8 cellular contexts compared by ENCODE assay signal in the genomic region with DNA sequence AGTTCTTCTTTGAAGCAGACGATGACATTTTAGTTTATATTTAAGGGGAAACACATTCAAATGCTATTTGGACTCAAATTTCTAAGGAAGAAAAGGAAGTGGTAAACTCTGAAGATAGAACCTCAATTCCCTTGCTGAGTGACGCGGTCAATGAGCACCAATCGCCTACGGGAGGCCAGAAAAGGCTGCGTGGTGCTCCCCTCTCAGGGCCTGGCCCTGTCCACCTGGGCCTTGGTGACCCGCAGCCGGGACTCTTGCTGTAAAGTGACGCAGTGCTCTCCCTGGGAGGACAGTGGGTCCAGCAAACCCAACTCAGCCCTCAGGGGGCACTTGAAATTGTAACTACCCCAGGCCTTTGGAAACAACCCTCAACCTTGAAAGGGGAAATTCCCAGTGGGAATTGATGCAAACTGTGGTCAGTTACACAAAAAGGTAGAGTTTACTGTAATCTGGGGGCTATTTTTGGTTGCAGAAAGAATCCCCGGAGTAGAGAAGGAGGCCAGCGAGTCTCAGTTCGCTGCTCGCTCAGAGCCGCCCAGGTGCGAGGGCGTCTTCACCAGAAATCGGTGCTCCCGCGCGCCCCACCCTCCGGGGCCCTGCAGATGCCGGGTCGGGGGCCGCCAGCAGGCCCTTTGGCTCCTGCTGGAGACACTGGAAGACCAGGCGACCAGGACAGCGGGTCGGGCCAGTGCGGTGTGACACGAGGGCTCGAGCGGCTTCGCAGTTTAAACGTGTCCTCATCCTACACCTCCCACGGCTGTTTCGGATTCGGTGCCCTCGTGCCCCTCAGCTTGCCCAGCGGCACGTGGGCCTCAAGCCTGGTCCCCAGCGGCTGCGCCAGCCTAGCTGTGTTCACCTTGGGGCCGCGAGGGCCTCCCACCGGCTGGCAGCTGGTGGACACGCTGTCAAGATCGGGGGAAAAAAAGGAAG. TPM values are rescaled to one million over a fixed set of nuclear protein-coding genes. Genes with fewer than 3 reads are reported as not detected.
DNase-seq lines count a peak whose midpoint lies in the region; ATAC-seq, FAIRE-seq and TF ChIP-seq lines count a peak whose summit lies in the region.

No MANE protein-coding gene starts in this region.

- TF ChIP-seq POLR2A in suprapubic skin (IDR thresholded peaks at IDR 0.05): no peak

- DNase-seq in AG04449 (ENCODE audit: low read depth, low spot score) (no peak), GM19239 (ENCODE audit: insufficient read length, low spot score) (no peak), endodermal cell (no peak), suprapubic skin (ENCODE audit: low spot score in 2 of 2) (no peak), G401 (ENCODE audit: low spot score) (no peak), NCI-H2227 (lab: John Stamatoyannopoulos, UW; ENCODE audit: unreplicated experiment) (no peak)

- H3K27me3 ChIP-seq in endodermal cell (ENCODE audit: control insufficient read depth, insufficient read depth, low read length, poor library complexity, severe bottlenecking) (peaks cover 39% of the 10 kb centered on the region), suprapubic skin (peaks cover 30% of the 10 kb centered on the region)

- H3K4me1 ChIP-seq in endodermal cell (ENCODE audit: control insufficient read depth, insufficient read depth, low read length) (peaks cover 10% of the 10 kb centered on the region), suprapubic skin (peaks cover 55% of the 10 kb centered on the region)

- 67 to 79% methylated on average over 27 to 46 of the region's 46 CpGs for WGBS in endodermal cell (ENCODE audit: insufficient coverage in 1 of 2, insufficient read length in 1 of 2), 2 experiments
- 80% methylated on average over 39 of the region's 46 CpGs for WGBS in suprapubic skin

- POLR2A ChIA-PET in AG04449 (lab: Yijun Ruan, JAX): no interaction called here

- H3K9me3 ChIP-seq in endodermal cell (ENCODE audit: control insufficient read depth, low read length) (no peaks in the 10 kb centered on the region), suprapubic skin (no peaks in the 10 kb centered on the region)

- H3K9me3 Mint-ChIP-seq in IgD-negative memory B cell (no peaks in the 10 kb centered on the region), endodermal cell (no peaks in the 10 kb centered on the region)

- H3K27ac ChIP-seq in endodermal cell (ENCODE audit: low read depth, low read length): no peak overlapping the region
- peak overlapping the region; percentile 34 for H3K27ac ChIP-seq in suprapubic skin

- H3K4me3 ChIP-seq in AG04449 (ENCODE audit: low read depth, low read length): peak overlapping the region; percentile 93
- H3K4me3 ChIP-seq in endodermal cell (ENCODE audit: low read length): peak overlapping the region; percentile 74
- peak overlapping the region; percentile 81 for H3K4me3 ChIP-seq in suprapubic skin

- H3K9ac ChIP-seq in endodermal cell (ENCODE audit: extremely low read depth, low read length, poor library complexity, severe bottlenecking): no peak overlapping the region

- H3K27me3 Mint-ChIP-seq in IgD-negative memory B cell (no peaks in the 10 kb centered on the region), endodermal cell (ENCODE audit: insufficient read depth) (peaks cover 79% of the 10 kb centered on the region)

- H3K4me1 Mint-ChIP-seq in IgD-negative memory B cell (peaks cover 35 to 46% (median 42%) of the 10 kb centered on the region in 3 donors), endodermal cell (peaks cover 36% of the 10 kb centered on the region)

- H3K36me3 Mint-ChIP-seq in IgD-negative memory B cell (no peaks in the 10 kb centered on the region), endodermal cell (ENCODE audit: low read depth) (no peaks in the 10 kb centered on the region)

- ATAC-seq in GM18861 (IDR thresholded peaks at IDR 0.05; ENCODE audit: unreplicated experiment): no peak

- H3K4me3 Mint-ChIP-seq in IgD-negative memory B cell: peak overlapping the region; percentile 75 to 96 (median 88)
- H3K4me3 Mint-ChIP-seq in endodermal cell: peak overlapping the region; percentile 80

- H3K36me3 ChIP-seq in endodermal cell (ENCODE audit: control insufficient read depth, insufficient read depth, low read length): no peaks in the 10 kb centered on the region
- H3K36me3 ChIP-seq in suprapubic skin: no peaks in the 10 kb centered on the region

- H3K27ac Mint-ChIP-seq in IgD-negative memory B cell (peak overlapping the region; percentile 86 to 99 (median 93)), endodermal cell (peak overlapping the region; percentile 30)

- FAIRE-seq in GM19239 (lab: Jason Lieb, UNC): peak; percentile 58

- CTCF ChIA-PET in AG04449 (lab: Yijun Ruan, JAX): no interaction called here

- no peak for TF ChIP-seq EP300 in suprapubic skin (IDR thresholded peaks at IDR 0.05)

- TF ChIP-seq CTCF in AG04449 (IDR thresholded peaks at IDR 0.05; ENCODE audit: insufficient read depth, low read length, missing control alignments) (no peak), endodermal cell (conservative IDR thresholded peaks at IDR 0.05) (no peak), suprapubic skin (IDR thresholded peaks at IDR 0.05) (no peak)

- in situ Hi-C loops in G401 (cut with HindIII; ENCODE audit: low sequenced_read_pairs): no loop called here

RNA-seq across cellular contexts. Expression of a gene that starts 1.4 kb away (rescaled TPM):
- 1.5 TPM for polyA plus RNA-seq in IgD-negative memory B cell
- total RNA-seq in endodermal cell (10 to 100 TPM; 21.9 to 37.2 TPM), suprapubic skin (10 to 100 TPM; 16.7 to 27.0 (median 24.8) TPM)
- polyA plus RNA-seq in endodermal cell (2013, experiment 1 of 2): 2.1 TPM
- 1.8 TPM for polyA plus RNA-seq in endodermal cell (2013, experiment 2 of 2)
- total RNA-seq in G401 (2014; rRNA removed; shearing (Covaris generic)): 5.0 and 7.4 TPM in 2 replicates
